Comparison of ENCODE assay signal across 13 cellular contexts in genomic region chr11:12863605-12864121, GRCh38.
A peak's percentile ranks its signal among the peaks of the same experiment; 100 is the strongest.
DNase-seq lines count a peak whose midpoint lies in the region; TF ChIP-seq lines count a peak whose summit lies in the region.
"Had no signal": no experiment of that assay in that cellular context is flagged by ENCODE, and none has a peak within 500 bp of the region (broad histone marks: within the 10 kb centered on the region; RNA-seq: fewer than 3 reads in every experiment).

No MANE protein-coding gene starts in this region.

- H3F3A ChIP-seq in SK-N-SH (replicated peaks; ENCODE audit: insufficient read depth) = peaks cover 23% of the 10 kb centered on the region

- CTCF ChIA-PET in A673 (lab: Charles Lee) = interaction anchor here (0.6 to 0.9 kb wide), 2 partner anchors 49 to 368 kb away, joined by 3 to 6 read pairs; no protein-coding TSS in a partner anchor
- CTCF ChIA-PET in SK-N-SH (lab: Yijun Ruan, JAX) = interaction anchor here (1.0 to 1.6 kb wide), 4 partner anchors 12 to 30 kb away, joined by 3 to 5 read pairs (median 4); no protein-coding TSS in a partner anchor
- CTCF ChIA-PET in activated CD4-positive, alpha-beta memory T cell treated with anti-CD3 and anti-CD28 coated beads, Interleukin-2, amount 10 ng/mL, durations not matched to agents 7 days and 5 days (lab: Charles Lee) = interaction anchor here (1.0 kb wide), 1 partner anchor 22 kb away, joined by 3 read pairs; no protein-coding TSS in a partner anchor

- no peak overlapping the region for H3K27ac Mint-ChIP-seq in activated CD4-positive, alpha-beta memory T cell treated with anti-CD3 and anti-CD28 coated beads, Interleukin-2, amount 10 ng/mL, durations not matched to agents 7 days and 5 days
- H3K27ac Mint-ChIP-seq: activated T-helper 17 cell treated with anti-CD3 and anti-CD28 coated beads, Interleukin-2, amount 50 U/mL, for 72 hours; memory B cell; stimulated activated effector memory CD8-positive, alpha-beta T cell treated with anti-CD3 and anti-CD28 coated beads, Interleukin-12 subunit alpha, Interleukin-12 subunit beta, amount 100 ng/mL, for 72 hours had no signal

- H4K8ac ChIP-seq in neuronal stem cell (ENCODE audit: low read depth, low read length) = no peak overlapping the region

- peak overlapping the region; percentile 36; the same call in 1 of the 2 replicates for H3K4me2 ChIP-seq in SK-N-SH
- peak overlapping the region; percentile 26 for H3K4me2 ChIP-seq in neuronal stem cell (ENCODE audit: insufficient read depth, low read length, poor library complexity, severe bottlenecking)

- TF ChIP-seq CTCF in A673 (conservative IDR thresholded peaks at IDR 0.05; ENCODE audit: low read depth, low read length) = no peak
- TF ChIP-seq CTCF in SK-N-SH (IDR thresholded peaks at IDR 0.05) = no peak
- TF ChIP-seq CTCF in right atrium auricular region (IDR thresholded peaks at IDR 0.05) = no peak

- intact Hi-C loops in A673 (cut with micrococcal nuclease; ENCODE audit: unreplicated experiment) = loop anchor here (10.0 kb wide), 1 partner anchor 189 kb away; the partner anchor contains the start of gene TEAD1

- H2AFZ ChIP-seq in SK-N-SH (ENCODE audit: low read depth) (no peak overlapping the region), neuronal stem cell (ENCODE audit: low read length) (no peak overlapping the region)

- TF ChIP-seq EP300 in SK-N-SH (IDR thresholded peaks at IDR 0.05; ENCODE audit: borderline replicate concordance in 1 of 2, low read depth in 1 of 2, low read length in 1 of 2) = no peak

- TF ChIP-seq RAD21 in SK-N-SH (IDR thresholded peaks at IDR 0.05; ENCODE audit: low read length) = no peak

- H3K27me3 ChIP-seq in A673 (replicated peaks; ENCODE audit: insufficient read depth, low read depth, low read length, poor library complexity) (no peaks in the 10 kb centered on the region), SK-N-SH (ENCODE audit: insufficient read depth) (no peaks in the 10 kb centered on the region), right atrium auricular region (no peaks in the 10 kb centered on the region), neuronal stem cell (ENCODE audit: control insufficient read depth in 3 of 3, insufficient read depth in 3 of 3, low read depth in 1 of 3, low read length in 3 of 3) (no peaks in the 10 kb centered on the region)

- H2BK12ac ChIP-seq in neuronal stem cell (ENCODE audit: low read length) = no peak overlapping the region

- H3K9me2 ChIP-seq in SK-N-SH = no peaks in the 10 kb centered on the region

- H3K79me2 ChIP-seq in SK-N-SH (ENCODE audit: insufficient read depth) = peaks cover 88% of the 10 kb centered on the region

- DNase-seq in A673 (ENCODE audit: low spot score) (peak; percentile 90), SK-N-SH (no peak), right atrium auricular region (ENCODE audit: low spot score) (no peak), neuronal stem cell (ENCODE audit: low spot score) (no peak), NCI-H1436 treated with DMSO at 0.1 percent for 48 hours (lab: John Stamatoyannopoulos, UW) (no peak), NCI-H2227 treated with DMSO at 0.1 percent for 48 hours (lab: John Stamatoyannopoulos, UW) (no peak)
- no peak for DNase-seq in activated CD4-positive, alpha-beta memory T cell treated with anti-CD3 and anti-CD28 coated beads, Interleukin-2, amount 10 ng/mL, durations not matched to agents 7 days and 5 days
- DNase-seq in activated CD8-positive, alpha-beta memory T cell treated with anti-CD3 and anti-CD28 coated beads, Interleukin-2, amount 50 U/mL, for 4 hours = no peak
- DNase-seq: NCI-H2107 had no signal

- peak overlapping the region; percentile 5 for H3K18ac ChIP-seq in neuronal stem cell (ENCODE audit: low read length)

- POLR2A ChIA-PET in A673 (lab: Charles Lee; ENCODE audit: low non-redundant PET) (no interaction called here), SK-N-SH (lab: Yijun Ruan, JAX) (interaction anchor here (0.6 to 1.9 kb wide), 3 partner anchors 14 to 49 kb away, joined by 3 to 5 read pairs (median 4); no protein-coding TSS in a partner anchor)
- POLR2A ChIA-PET in activated CD4-positive, alpha-beta memory T cell treated with anti-CD3 and anti-CD28 coated beads, Interleukin-2, amount 10 ng/mL, durations not matched to agents 7 days and 5 days (lab: Charles Lee) = no interaction called here

- no peak overlapping the region for H3K14ac ChIP-seq in neuronal stem cell (ENCODE audit: low read length)

- no peak overlapping the region for H4K91ac ChIP-seq in neuronal stem cell (ENCODE audit: low read depth, low read length, poor library complexity)

- no peaks in the 10 kb centered on the region for H3K9me3 ChIP-seq in A673 (ENCODE audit: low read depth, low read length, poor library complexity, severe bottlenecking)
- H3K9me3 ChIP-seq in SK-N-SH = no peaks in the 10 kb centered on the region
- H3K9me3 ChIP-seq in right atrium auricular region = no peaks in the 10 kb centered on the region
- H3K9me3 ChIP-seq in neuronal stem cell (replicated peaks in 1 of 2; ENCODE audit: control insufficient read depth in 2 of 2, insufficient read depth in 1 of 2, low read depth in 1 of 2, low read length in 2 of 2) = no peaks in the 10 kb centered on the region

- H3K4me3 ChIP-seq in A673 (ENCODE audit: low read depth, low read length, poor library complexity, severe bottlenecking) = peak overlapping the region; percentile 34
- H3K4me3 ChIP-seq in SK-N-SH (ENCODE audit: low read depth in 2 of 2, low read length in 1 of 2) = no peak overlapping the region
- H3K4me3 ChIP-seq in right atrium auricular region = no peak overlapping the region
- H3K4me3 ChIP-seq in neuronal stem cell (ENCODE audit: low read length in 2 of 2) = no peak overlapping the region

- H3K36me3 ChIP-seq in A673 (ENCODE audit: insufficient read depth, low read length, poor library complexity, severe bottlenecking) (no peaks in the 10 kb centered on the region), SK-N-SH (replicated peaks in 1 of 2; ENCODE audit: control insufficient read depth in 1 of 2, insufficient read depth in 2 of 2, low read length in 1 of 2) (peaks cover 19 to 24% of the 10 kb centered on the region in 2 experiments), right atrium auricular region (no peaks in the 10 kb centered on the region), neuronal stem cell (replicated peaks in 1 of 2; ENCODE audit: control insufficient read depth in 2 of 2, insufficient read depth in 2 of 2, low read length in 2 of 2) (peaks cover 0 to 18% of the 10 kb centered on the region in 2 donors)

- H3K4ac ChIP-seq in neuronal stem cell (ENCODE audit: low read length) = no peak overlapping the region

- 90% methylated on average over 7 of the region's 9 CpGs for WGBS in SK-N-SH (ENCODE audit: low lambda C conversion rate)
- WGBS in neuronal stem cell (ENCODE audit: extremely low coverage in 2 of 2, insufficient read length in 2 of 2, insufficient replicate concordance in 1 of 2), 2 donors = no CpG with 5 or more reads among the region's 9 CpGs

- H3K27me3 Mint-ChIP-seq in activated CD4-positive, alpha-beta memory T cell treated with anti-CD3 and anti-CD28 coated beads, Interleukin-2, amount 10 ng/mL, durations not matched to agents 7 days and 5 days = peaks cover 63% of the 10 kb centered on the region

- no peaks in the 10 kb centered on the region for H3K36me3 Mint-ChIP-seq in activated CD4-positive, alpha-beta memory T cell treated with anti-CD3 and anti-CD28 coated beads, Interleukin-2, amount 10 ng/mL, durations not matched to agents 7 days and 5 days (ENCODE audit: low read depth)
- H3K36me3 Mint-ChIP-seq: memory B cell; stimulated activated effector memory CD8-positive, alpha-beta T cell treated with anti-CD3 and anti-CD28 coated beads, Interleukin-12 subunit alpha, Interleukin-12 subunit beta, amount 100 ng/mL, for 72 hours had no signal

- H4K20me1 ChIP-seq in SK-N-SH (ENCODE audit: insufficient read depth) = peaks cover 29% of the 10 kb centered on the region

- H3K23ac ChIP-seq in neuronal stem cell (ENCODE audit: low read depth, low read length, poor library complexity) = no peak overlapping the region

- H3K9ac ChIP-seq in SK-N-SH = peak overlapping the region; percentile 32; the same call in 1 of the 2 replicates
- no peak overlapping the region for H3K9ac ChIP-seq in neuronal stem cell (ENCODE audit: low read depth, low read length, poor library complexity)

- H2BK120ac ChIP-seq in neuronal stem cell (ENCODE audit: low read depth, low read length) = no peak overlapping the region

- H2AK5ac ChIP-seq in neuronal stem cell (ENCODE audit: low read depth, low read length) = no peak overlapping the region

- peak overlapping the region; percentile 78 for H3K27ac ChIP-seq in A673 (ENCODE audit: low read depth, low read length, poor library complexity, severe bottlenecking)
- peak overlapping the region; percentile 88 to 93 for H3K27ac ChIP-seq in SK-N-SH (ENCODE audit: low read depth in 2 of 2, low read length in 1 of 2)
- H3K27ac ChIP-seq in right atrium auricular region = peak overlapping the region; percentile 32 to 57
- peak overlapping the region; percentile 96 for H3K27ac ChIP-seq in neuronal stem cell (replicated peaks; ENCODE audit: low read length)

- H3K4me1 Mint-ChIP-seq in activated CD4-positive, alpha-beta memory T cell treated with anti-CD3 and anti-CD28 coated beads, Interleukin-2, amount 10 ng/mL, durations not matched to agents 7 days and 5 days = peaks cover 6% of the 10 kb centered on the region
- H3K4me1 Mint-ChIP-seq: stimulated activated effector memory CD8-positive, alpha-beta T cell treated with anti-CD3 and anti-CD28 coated beads, Interleukin-12 subunit alpha, Interleukin-12 subunit beta, amount 100 ng/mL, for 72 hours had no signal

- peaks cover 41% of the 10 kb centered on the region for H3K4me1 ChIP-seq in A673 (ENCODE audit: insufficient read depth, low read length, poor library complexity, severe bottlenecking)
- H3K4me1 ChIP-seq in SK-N-SH (ENCODE audit: control insufficient read depth in 1 of 2, insufficient read depth in 2 of 2, low read depth in 1 of 2, low read length in 1 of 2) = peaks cover 35 to 51% of the 10 kb centered on the region in 2 experiments
- H3K4me1 ChIP-seq in right atrium auricular region = peaks cover 0 to 43% of the 10 kb centered on the region in 2 donors
- H3K4me1 ChIP-seq in neuronal stem cell (ENCODE audit: control insufficient read depth in 2 of 2, insufficient read depth in 1 of 2, low read depth in 1 of 2, low read length in 2 of 2) = peaks cover 33 to 43% of the 10 kb centered on the region in 2 donors

- H3K4me3 Mint-ChIP-seq in activated CD4-positive, alpha-beta memory T cell treated with anti-CD3 and anti-CD28 coated beads, Interleukin-2, amount 10 ng/mL, durations not matched to agents 7 days and 5 days = no peak overlapping the region
- H3K4me3 Mint-ChIP-seq: activated T-helper 17 cell treated with anti-CD3 and anti-CD28 coated beads, Interleukin-2, amount 50 U/mL, for 72 hours; IgD-negative memory B cell; memory B cell; stimulated activated effector memory CD8-positive, alpha-beta T cell treated with anti-CD3 and anti-CD28 coated beads, Interleukin-12 subunit alpha, Interleukin-12 subunit beta, amount 100 ng/mL, for 72 hours had no signal

- H2BK15ac ChIP-seq in neuronal stem cell (ENCODE audit: low read length) = no peak overlapping the region

- H3K79me1 ChIP-seq in neuronal stem cell (ENCODE audit: low read depth, low read length) = peaks cover 2% of the 10 kb centered on the region

- H2BK5ac ChIP-seq in neuronal stem cell (ENCODE audit: low read length) = no peak overlapping the region

- H3K9me3 Mint-ChIP-seq in activated CD4-positive, alpha-beta memory T cell treated with anti-CD3 and anti-CD28 coated beads, Interleukin-2, amount 10 ng/mL, durations not matched to agents 7 days and 5 days = no peaks in the 10 kb centered on the region
- H3K9me3 Mint-ChIP-seq: activated T-helper 17 cell treated with anti-CD3 and anti-CD28 coated beads, Interleukin-2, amount 50 U/mL, for 72 hours; IgD-negative memory B cell; memory B cell; stimulated activated effector memory CD8-positive, alpha-beta T cell treated with anti-CD3 and anti-CD28 coated beads, Interleukin-12 subunit alpha, Interleukin-12 subunit beta, amount 100 ng/mL, for 72 hours had no signal

- TSS peak; percentile 26 for BruUV-seq in A673 (replicated peaks; lab: Mats Ljungman, UMichigan)

Comparison
In these comparisons a context has a peak if more than half of its experiments do, and no peak if none do; other contexts are left out.
1. H3K27ac ChIP-seq: peak in every context shown above with its lines; median percentile 96 in neuronal stem cell; 90 in SK-N-SH; 78 in A673; 44 in right atrium auricular region.